19 cellular contexts compared by ENCODE assay signal in genomic region chr9:96236854-96237545, GRCh38.
"Had no signal": no experiment of that assay in that cellular context is flagged by ENCODE, and none has a peak within 500 bp of the region (broad histone marks: within the 10 kb centered on the region; RNA-seq: fewer than 3 reads in every experiment).

No MANE protein-coding gene starts in this region.

- H3K36me3 ChIP-seq: ascending aorta, breast epithelium, lower lobe of right lung, spleen, tibial artery, vagina had no signal

- H3K36me3 Mint-ChIP-seq: activated naive CD4-positive, alpha-beta T cell treated with anti-CD3 and anti-CD28 coated beads, Interleukin-2, amount 50 U/mL, for 24 hours; stimulated activated naive B cell treated with anti-CD40 and anti-IgM and Interleukin-4, amounts not matched to agents 10 μg/mL and 1 μg/mL and 100 μg/mL, for 72 hours had no signal

- DNase-seq: activated CD4-positive, alpha-beta T cell treated with anti-CD3 and anti-CD28 coated beads, Interleukin-2, amount 10 ng/mL, durations not matched to agents 7 days and 5 days; activated CD8-positive, alpha-beta T cell treated with anti-CD3 and anti-CD28 coated beads, Interleukin-2, amount 10 ng/mL, durations not matched to agents 7 days and 5 days; activated T-cell treated with anti-CD3 and anti-CD28 coated beads, Interleukin-2, amount 50 U/mL, for 24 hours; cerebellar nuclear complex; cortex of kidney; lower lobe of right lung; midbrain; psoas muscle; spleen; stimulated activated naive B cell treated with anti-CD40 and anti-IgM and Interleukin-4, amounts not matched to agents 10 μg/mL and 1 μg/mL and 100 μg/mL, for 72 hours; tibial artery had no signal

- H3K27ac Mint-ChIP-seq: activated CD4-positive, alpha-beta T cell treated with anti-CD3 and anti-CD28 coated beads, Interleukin-2, amount 10 ng/mL, durations not matched to agents 7 days and 5 days; activated CD8-positive, alpha-beta T cell treated with anti-CD3 and anti-CD28 coated beads, Interleukin-2, amount 10 ng/mL, durations not matched to agents 7 days and 5 days; activated naive CD4-positive, alpha-beta T cell treated with anti-CD3 and anti-CD28 coated beads, Interleukin-2, amount 50 U/mL, for 24 hours; activated T-cell treated with anti-CD3 and anti-CD28 coated beads, Interleukin-2, amount 50 U/mL, for 24 hours; stimulated activated naive B cell treated with anti-CD40 and anti-IgM and Interleukin-4, amounts not matched to agents 10 μg/mL and 1 μg/mL and 100 μg/mL, for 72 hours; T-helper 1 cell treated with Interleukin-12 subunit alpha and Interleukin-12 subunit beta and Interleukin-4 antibody, amounts not matched to agents 30 μg/mL and 1 μg/mL, for 36 hours had no signal

- H3K4me3 ChIP-seq: ascending aorta, breast epithelium, lower lobe of right lung, psoas muscle, spleen, tibial artery, vagina had no signal

- H3K4me3 Mint-ChIP-seq: activated CD4-positive, alpha-beta T cell treated with anti-CD3 and anti-CD28 coated beads, Interleukin-2, amount 10 ng/mL, durations not matched to agents 7 days and 5 days; activated CD8-positive, alpha-beta T cell treated with anti-CD3 and anti-CD28 coated beads, Interleukin-2, amount 10 ng/mL, durations not matched to agents 7 days and 5 days; activated naive CD4-positive, alpha-beta T cell treated with anti-CD3 and anti-CD28 coated beads, Interleukin-2, amount 50 U/mL, for 24 hours; activated T-cell treated with anti-CD3 and anti-CD28 coated beads, Interleukin-2, amount 50 U/mL, for 24 hours; nephron; stimulated activated naive B cell treated with anti-CD40 and anti-IgM and Interleukin-4, amounts not matched to agents 10 μg/mL and 1 μg/mL and 100 μg/mL, for 72 hours; T-helper 1 cell treated with Interleukin-12 subunit alpha and Interleukin-12 subunit beta and Interleukin-4 antibody, amounts not matched to agents 30 μg/mL and 1 μg/mL, for 36 hours had no signal

- ATAC-seq: activated CD4-positive, CD25-positive, alpha-beta regulatory T cell treated with anti-CD3 and anti-CD28 coated beads, Interleukin-2, amount 50 U/mL, for 24 hours; activated CD8-positive, alpha-beta T cell treated with anti-CD3 and anti-CD28 coated beads, Interleukin-2, amount 10 ng/mL, durations not matched to agents 7 days and 5 days; lower lobe of right lung; psoas muscle; sciatic nerve; stimulated activated naive B cell treated with anti-CD40 and anti-IgM and Interleukin-4, amounts not matched to agents 10 μg/mL and 1 μg/mL and 100 μg/mL, for 72 hours had no signal

- H3K4me1 ChIP-seq: ascending aorta, breast epithelium, lower lobe of right lung, psoas muscle, vagina had no signal

- H3K9me3 Mint-ChIP-seq: activated CD4-positive, alpha-beta T cell treated with anti-CD3 and anti-CD28 coated beads, Interleukin-2, amount 10 ng/mL, durations not matched to agents 7 days and 5 days; activated naive CD4-positive, alpha-beta T cell treated with anti-CD3 and anti-CD28 coated beads, Interleukin-2, amount 50 U/mL, for 24 hours; activated T-cell treated with anti-CD3 and anti-CD28 coated beads, Interleukin-2, amount 50 U/mL, for 24 hours; stimulated activated naive B cell treated with anti-CD40 and anti-IgM and Interleukin-4, amounts not matched to agents 10 μg/mL and 1 μg/mL and 100 μg/mL, for 72 hours; T-helper 1 cell treated with Interleukin-12 subunit alpha and Interleukin-12 subunit beta and Interleukin-4 antibody, amounts not matched to agents 30 μg/mL and 1 μg/mL, for 36 hours had no signal

- H3K9me3 ChIP-seq: ascending aorta, breast epithelium, lower lobe of right lung, psoas muscle, spleen, tibial artery, vagina had no signal

- H3K27me3 ChIP-seq: ascending aorta, tibial artery, vagina had no signal

- H3K27ac ChIP-seq: ascending aorta, lower lobe of right lung, psoas muscle, spleen, tibial artery, vagina had no signal
